ENCODE assay signal across 21 cellular contexts in genomic region chr13:109130093-109130835, GRCh38.
"Had no signal": no experiment of that assay in that cellular context is flagged by ENCODE, and none has a peak within 500 bp of the region (broad histone marks: within the 10 kb centered on the region; RNA-seq: fewer than 3 reads in every experiment).

No MANE protein-coding gene starts in this region.

- H3K9me3 Mint-ChIP-seq: activated CD4-positive, alpha-beta T cell treated with anti-CD3 and anti-CD28 coated beads, Interleukin-2, amount 10 ng/mL, durations not matched to agents 24 days and 14 days; activated CD8-positive, alpha-beta T cell treated with anti-CD3 and anti-CD28 coated beads for 36 hours; activated naive CD4-positive, alpha-beta T cell treated with anti-CD3 and anti-CD28 coated beads, Interleukin-2, amount 50 U/mL, for 24 hours; natural killer cell treated with Interleukin-12 subunit alpha and Interleukin-12 subunit beta and Interleukin-15 and Interleukin-18, amount 100 ng/mL, for 72 hours had no signal

- H3K27me3 Mint-ChIP-seq: activated CD4-positive, alpha-beta T cell treated with anti-CD3 and anti-CD28 coated beads, Interleukin-2, amount 10 ng/mL, durations not matched to agents 24 days and 14 days; activated CD8-positive, alpha-beta memory T cell treated with anti-CD3 and anti-CD28 coated beads, Interleukin-2, amount 10 ng/mL, durations not matched to agents 7 days and 5 days; brain; natural killer cell treated with Interleukin-12 subunit alpha and Interleukin-12 subunit beta and Interleukin-15 and Interleukin-18, amount 100 ng/mL, for 72 hours had no signal

- H3K36me3 Mint-ChIP-seq: activated CD8-positive, alpha-beta memory T cell treated with anti-CD3 and anti-CD28 coated beads, Interleukin-2, amount 10 ng/mL, durations not matched to agents 7 days and 5 days; activated naive CD4-positive, alpha-beta T cell treated with anti-CD3 and anti-CD28 coated beads, Interleukin-2, amount 50 U/mL, for 24 hours; brain; natural killer cell treated with Interleukin-12 subunit alpha and Interleukin-12 subunit beta and Interleukin-15 and Interleukin-18, amount 100 ng/mL, for 72 hours had no signal

- H3K4me3 ChIP-seq: heart right ventricle, ovary, prostate gland, upper lobe of right lung had no signal

- H3K4me1 Mint-ChIP-seq: activated CD4-positive, alpha-beta T cell treated with anti-CD3 and anti-CD28 coated beads, Interleukin-2, amount 10 ng/mL, durations not matched to agents 24 days and 14 days; activated naive CD4-positive, alpha-beta T cell treated with anti-CD3 and anti-CD28 coated beads, Interleukin-2, amount 50 U/mL, for 24 hours had no signal

- ATAC-seq: activated CD4-positive, CD25-positive, alpha-beta regulatory T cell treated with anti-CD3 and anti-CD28 coated beads, Interleukin-2, amount 50 U/mL, for 24 hours; activated CD8-positive, alpha-beta memory T cell treated with anti-CD3 and anti-CD28 coated beads, Interleukin-2, amount 10 ng/mL, durations not matched to agents 7 days and 5 days; activated CD8-positive, alpha-beta T cell treated with anti-CD3 and anti-CD28 coated beads for 36 hours; heart right ventricle; left cardiac atrium; natural killer cell treated with Interleukin-12 subunit alpha and Interleukin-12 subunit beta and Interleukin-15 and Interleukin-18, amount 100 ng/mL, for 72 hours; upper lobe of right lung had no signal

- H3K4me1 ChIP-seq: prostate gland had no signal

- H3K36me3 ChIP-seq: heart right ventricle, neutrophil, ovary, prostate gland, upper lobe of right lung had no signal

- H3K4me3 Mint-ChIP-seq: activated CD4-positive, alpha-beta T cell treated with anti-CD3 and anti-CD28 coated beads, Interleukin-2, amount 10 ng/mL, durations not matched to agents 24 days and 14 days; activated CD8-positive, alpha-beta memory T cell treated with anti-CD3 and anti-CD28 coated beads, Interleukin-2, amount 10 ng/mL, durations not matched to agents 7 days and 5 days; activated CD8-positive, alpha-beta T cell treated with anti-CD3 and anti-CD28 coated beads for 36 hours; activated naive CD4-positive, alpha-beta T cell treated with anti-CD3 and anti-CD28 coated beads, Interleukin-2, amount 50 U/mL, for 24 hours; brain; natural killer cell treated with Interleukin-12 subunit alpha and Interleukin-12 subunit beta and Interleukin-15 and Interleukin-18, amount 100 ng/mL, for 72 hours had no signal

- FAIRE-seq: endometrium had no signal

- H3K9me3 ChIP-seq: heart right ventricle, neutrophil, ovary, prostate gland, upper lobe of right lung had no signal

- H3K27ac ChIP-seq: heart right ventricle, ovary, prostate gland, upper lobe of right lung had no signal

- H3K27me3 ChIP-seq: heart right ventricle, neutrophil, ovary, upper lobe of right lung had no signal

- DNase-seq: activated CD4-positive, alpha-beta T cell treated with anti-CD3 and anti-CD28 coated beads, Interleukin-2, amount 10 ng/mL, durations not matched to agents 24 days and 14 days; activated CD8-positive, alpha-beta memory T cell treated with anti-CD3 and anti-CD28 coated beads, Interleukin-2, amount 10 ng/mL, durations not matched to agents 7 days and 5 days; activated CD8-positive, alpha-beta T cell treated with anti-CD3 and anti-CD28 coated beads for 36 hours; activated gamma-delta T cell treated with Interleukin-2 at 50 U/mL for 16 hours; activated T-cell treated with anti-CD3 and anti-CD28 coated beads for 4 hours; aorta; heart right ventricle; islet precursor cell; left cardiac atrium; ovary; stimulated activated CD4-positive, alpha-beta T cell treated with anti-CD3 and anti-CD28 coated beads, Interleukin-4, amount 100 ng/mL, for 1 hour; stimulated activated naive CD4-positive, alpha-beta T cell treated with Interleukin-2 at 50 U/mL for 16 hours; T1000; upper lobe of right lung had no signal

- H3K27ac Mint-ChIP-seq: activated CD4-positive, alpha-beta T cell treated with anti-CD3 and anti-CD28 coated beads, Interleukin-2, amount 10 ng/mL, durations not matched to agents 24 days and 14 days; activated CD8-positive, alpha-beta memory T cell treated with anti-CD3 and anti-CD28 coated beads, Interleukin-2, amount 10 ng/mL, durations not matched to agents 7 days and 5 days; activated CD8-positive, alpha-beta T cell treated with anti-CD3 and anti-CD28 coated beads for 36 hours; activated naive CD4-positive, alpha-beta T cell treated with anti-CD3 and anti-CD28 coated beads, Interleukin-2, amount 50 U/mL, for 24 hours; brain; natural killer cell treated with Interleukin-12 subunit alpha and Interleukin-12 subunit beta and Interleukin-15 and Interleukin-18, amount 100 ng/mL, for 72 hours had no signal
